Comparison of ENCODE assay signal across 2 cellular contexts in genomic region chr12:117119592-117120198, GRCh38.
TF ChIP-seq lines count a peak whose summit lies in the region.

No MANE protein-coding gene starts in this region.

TF ChIP-seq in GM23338, 12 proteins besides CTCF, POLR2A, EP300 and RAD21:
- TF ChIP-seq ETS1 (IDR thresholded peaks at IDR 0.05) (no peak), EZH2 (IDR thresholded peaks at IDR 0.05; ENCODE audit: low read depth, unreplicated experiment) (no peak), JUNB (IDR thresholded peaks at IDR 0.05; ENCODE audit: unreplicated experiment) (no peak), CREB1 (CRISPR knock-in tag; IDR thresholded peaks at IDR 0.05; ENCODE audit: low read depth) (no peak), ZNF331 (CRISPR knock-in tag; IDR thresholded peaks at IDR 0.05; ENCODE audit: low read depth) (no peak), EZH2phosphoT487 (IDR thresholded peaks at IDR 0.05; ENCODE audit: unreplicated experiment) (no peak), STAT1 (IDR thresholded peaks at IDR 0.05; ENCODE audit: unreplicated experiment) (no peak), REST (IDR thresholded peaks at IDR 0.05; ENCODE audit: unreplicated experiment) (no peak)

TF ChIP-seq in K562, 482 proteins besides CTCF, POLR2A, EP300 and RAD21 (continues in another document):
- TF ChIP-seq CTCFL (IDR thresholded peaks at IDR 0.05; ENCODE audit: borderline replicate concordance, insufficient read depth, low read depth, low read length, poor library complexity, severe bottlenecking) (peak; percentile 9), SNIP1 (IDR thresholded peaks at IDR 0.05; ENCODE audit: low read depth) (no peak), E2F8 (IDR thresholded peaks at IDR 0.05; ENCODE audit: low read depth, partially characterized antibody) (no peak), NONO (IDR thresholded peaks at IDR 0.05; ENCODE audit: low read depth in 2 of 2, low read length in 1 of 2) (no peak), BRF2 (IDR thresholded peaks at IDR 0.05; ENCODE audit: borderline replicate concordance, insufficient read depth, insufficient read length) (no peak), RREB1 (CRISPR knock-in tag; IDR thresholded peaks at IDR 0.05) (no peak), MNT (conservative IDR thresholded peaks at IDR 0.05) (0 out of 4 replicates have a peak, but pooled peaks of 1 of the 2 experiments have one; percentile 17), LEF1 (IDR thresholded peaks at IDR 0.05) (no peak), DACH1 (IDR thresholded peaks at IDR 0.05; ENCODE audit: partially characterized antibody) (no peak), ARID1B (IDR thresholded peaks at IDR 0.05) (peak; percentile 32), ZNF347 (CRISPR knock-in tag; IDR thresholded peaks at IDR 0.05; ENCODE audit: low read depth) (no peak), XRCC5 (IDR thresholded peaks at IDR 0.05; ENCODE audit: low read depth, low read length) (0 out of 2 replicates have a peak, but pooled peaks have one; percentile 40), XRCC4 (IDR thresholded peaks at IDR 0.05; ENCODE audit: extremely low read depth, insufficient read depth, insufficient read length) (no peak), KLF16 (IDR thresholded peaks at IDR 0.05) (no peak), ZBTB9 (CRISPR knock-in tag; IDR thresholded peaks at IDR 0.05) (no peak), PCBP2 (IDR thresholded peaks at IDR 0.05; ENCODE audit: low read depth, low read length, poor library complexity, severe bottlenecking) (no peak), ZNF280A (IDR thresholded peaks at IDR 0.05; ENCODE audit: low read depth, partially characterized antibody) (no peak), ZNF318 (IDR thresholded peaks at IDR 0.05; ENCODE audit: borderline replicate concordance in 1 of 2, low read depth in 1 of 2) (no peak), MCM2 (IDR thresholded peaks at IDR 0.05; ENCODE audit: low read depth) (no peak), KDM1A (IDR thresholded peaks at IDR 0.05) (peak; percentile 82 to 92), ZFP36 (IDR thresholded peaks at IDR 0.05; ENCODE audit: low read depth, low read length, partially characterized antibody) (no peak), MCM5 (IDR thresholded peaks at IDR 0.05; ENCODE audit: low read depth) (no peak), ZNF217 (CRISPR knock-in tag; IDR thresholded peaks at IDR 0.05) (no peak), ZNF830 (CRISPR knock-in tag; IDR thresholded peaks at IDR 0.05) (no peak), BCOR (IDR thresholded peaks at IDR 0.05) (peak; percentile 97)
